In genomic region chr4:185394568-185395254, GRCh38 we compare ENCODE assay signal across 8 cellular contexts. TPM values are rescaled to one million over a fixed set of nuclear protein-coding genes. Genes with fewer than 3 reads are reported as not detected.
DNase-seq lines count a peak whose midpoint lies in the region; ATAC-seq and TF ChIP-seq lines count a peak whose summit lies in the region.

No MANE protein-coding gene starts in this region.

- CTCF ChIA-PET in PC-3 (lab: Charles Lee): no interaction called here

- no TSS peak for BruUV-seq in PC-3 (replicated peaks; lab: Mats Ljungman, UMichigan)

- H4K20me1 ChIP-seq in PC-3 (ENCODE audit: low read length): no peaks in the 10 kb centered on the region

- peaks cover 26% of the 10 kb centered on the region for H3K4me1 ChIP-seq in PC-3 (ENCODE audit: insufficient read depth, low read length)
- H3K4me1 ChIP-seq in prostate gland (replicated peaks): no peaks in the 10 kb centered on the region

- no peaks in the 10 kb centered on the region for H3K79me2 ChIP-seq in PC-3 (ENCODE audit: low read length)

- peak overlapping the region; percentile 89 for H3K9ac ChIP-seq in PC-3 (ENCODE audit: low read length)

- no peak for TF ChIP-seq POLR2A in prostate gland (IDR thresholded peaks at IDR 0.05)

- H3K9me3 ChIP-seq in PC-3 (ENCODE audit: low read length): no peaks in the 10 kb centered on the region
- H3K9me3 ChIP-seq in prostate gland: no peaks in the 10 kb centered on the region

- H3K9me2 ChIP-seq in PC-3 (replicated peaks; ENCODE audit: low read length): no peaks in the 10 kb centered on the region

- H2AFZ ChIP-seq in PC-3 (ENCODE audit: low read length): peak overlapping the region; percentile 87

- H3K36me3 ChIP-seq in PC-3 (ENCODE audit: low read depth, low read length) (no peaks in the 10 kb centered on the region), prostate gland (no peaks in the 10 kb centered on the region)

- no peaks in the 10 kb centered on the region for H3K27me3 Mint-ChIP-seq in effector memory CD8-positive, alpha-beta T cell

- TF ChIP-seq CTCF in PC-3 (conservative IDR thresholded peaks at IDR 0.05; ENCODE audit: low read depth, low read length): no peak
- TF ChIP-seq CTCF in prostate gland (IDR thresholded peaks at IDR 0.05): no peak
- TF ChIP-seq CTCF in GM10266 (IDR thresholded peaks at IDR 0.05; ENCODE audit: control insufficient read depth, insufficient read depth, low read depth, missing control alignments): no peak

- intact Hi-C loops in PC-3 (cut with micrococcal nuclease): loop anchor here (5.0 kb wide), 1 partner anchor 192 kb away; the partner anchor contains the start of gene CFAP97
- intact Hi-C loops in prostate gland (cut with DNase I): loop anchor here (5.0 to 10.0 kb wide), 4 partner anchors 182 to 640 kb away; partner anchors contain the start of gene SLC25A4

- H3K4me2 ChIP-seq in PC-3 (ENCODE audit: low read length): peak overlapping the region; percentile 84

- H3F3A ChIP-seq in PC-3 (ENCODE audit: low read length, unreplicated experiment): no peaks in the 10 kb centered on the region

- POLR2A ChIA-PET in PC-3 (lab: Charles Lee; ENCODE audit: unreplicated experiment): interaction anchor here (1.5 kb wide), 1 partner anchor 89 kb away, joined by 8 read pairs; no protein-coding TSS in a partner anchor

- no peak for ATAC-seq in PC-3
- no peak for ATAC-seq in effector memory CD8-positive, alpha-beta T cell (replicated peaks)

- DNase-seq in EH (ENCODE audit: low read depth) (peak; percentile 30), PC-3 (peak; percentile 9), prostate gland (ENCODE audit: low spot score) (no peak), amniotic stem cell (lab: John Stamatoyannopoulos, UW) (no peak), dedifferentiated amniotic fluid mesenchymal stem cell (ENCODE audit: extremely low spot score) (no peak), GM10266 (ENCODE audit: extremely low spot score) (no peak)
- DNase-seq in effector memory CD8-positive, alpha-beta T cell: no peak
- no peak for DNase-seq in activated CD8-positive, alpha-beta memory T cell treated with anti-CD3 and anti-CD28 coated beads, Interleukin-2, amount 50 U/mL, for 4 hours

- 22% methylated on average over 12 of the region's 12 CpGs for WGBS in prostate gland

- H3K27me3 ChIP-seq in PC-3 (ENCODE audit: low read length) (no peaks in the 10 kb centered on the region), prostate gland (replicated peaks; ENCODE audit: insufficient read depth) (no peaks in the 10 kb centered on the region)

- H3K4me3 ChIP-seq in PC-3 (ENCODE audit: low read length) (peak overlapping the region; percentile 66), prostate gland (peak overlapping the region; percentile 59 to 80)

- H3K27ac Mint-ChIP-seq in effector memory CD8-positive, alpha-beta T cell: peak overlapping the region; percentile 97 to 98

- H3K9me3 Mint-ChIP-seq in effector memory CD8-positive, alpha-beta T cell: no peaks in the 10 kb centered on the region

- H3K36me3 Mint-ChIP-seq in effector memory CD8-positive, alpha-beta T cell (ENCODE audit: insufficient read depth): peaks cover 23% of the 10 kb centered on the region

- H3K4me1 Mint-ChIP-seq in effector memory CD8-positive, alpha-beta T cell (ENCODE audit: low read depth in 2 of 2): peaks cover 13 to 24% of the 10 kb centered on the region in 2 donors

- peak overlapping the region; percentile 95 for H3K27ac ChIP-seq in PC-3 (ENCODE audit: low read length)
- H3K27ac ChIP-seq in prostate gland: peak overlapping the region; percentile 99 to 100

- H3K4me3 Mint-ChIP-seq in effector memory CD8-positive, alpha-beta T cell: peak overlapping the region; percentile 92 to 97

RNA-seq across cellular contexts. Expression of gene LRP2BP, which starts 1.0 kb away (rescaled TPM):
- total RNA-seq in PC-3 (2014; rRNA removed) (0.40 and 0.44 TPM in 2 replicates), prostate gland (1 to 10 TPM in 1 of 2 donors, under 1 TPM in 1; 0.32 to 1.4 TPM)

RNA-seq across cellular contexts. Expression of gene ANKRD37, which starts 1.9 kb away (rescaled TPM):
- 11.2 and 18.7 TPM in 2 replicates for total RNA-seq in PC-3 (2014; rRNA removed)
- total RNA-seq in prostate gland: 10 to 100 TPM; 17.7 to 19.0 TPM

RNA-seq across cellular contexts. Expression of gene UFSP2, which starts 31.1 kb away (rescaled TPM):
- total RNA-seq in PC-3 (2014; rRNA removed) (24.6 and 27.0 TPM in 2 replicates), prostate gland (10 to 100 TPM; 32.1 to 42.7 TPM)

Comparison
In these comparisons a context has a peak if more than half of its experiments do, and no peak if none do; other contexts are left out.
1. DNase-seq: peak in EH (single experiment) and PC-3 (single experiment); none in effector memory CD8-positive, alpha-beta T cell (0 of 3), prostate gland (single experiment), amniotic stem cell (single experiment), activated CD8-positive, alpha-beta memory T cell treated with anti-CD3 and anti-CD28 coated beads, Interleukin-2, amount 50 U/mL, for 4 hours (single experiment), dedifferentiated amniotic fluid mesenchymal stem cell (single experiment) and GM10266 (single experiment).